ENCODE assay signal across 17 cellular contexts in genomic region chr16:86881118-86881510, GRCh38.
"Had no signal": no experiment of that assay in that cellular context is flagged by ENCODE, and none has a peak within 500 bp of the region (broad histone marks: within the 10 kb centered on the region; RNA-seq: fewer than 3 reads in every experiment).

No MANE protein-coding gene starts in this region.

- H3K4me1 ChIP-seq: foreskin keratinocyte, left lung, lower lobe of right lung had no signal

- H3K36me3 ChIP-seq: esophagus muscularis mucosa, gastrocnemius medialis, heart right ventricle, left lung, lower lobe of right lung had no signal

- H3K9me3 ChIP-seq: esophagus muscularis mucosa, gastrocnemius medialis, heart right ventricle, left lung, lower lobe of right lung, mucosa of descending colon had no signal

- H3K27ac Mint-ChIP-seq: mesothelial cell of epicardium had no signal

- H3K9me3 Mint-ChIP-seq: mesothelial cell of epicardium had no signal

- H3K4me3 ChIP-seq: coronary artery, dorsolateral prefrontal cortex, esophagus muscularis mucosa, gastrocnemius medialis, heart right ventricle, left lung, lower lobe of right lung, mucosa of descending colon had no signal

- H3K27me3 ChIP-seq: foreskin keratinocyte had no signal

- H3K36me3 Mint-ChIP-seq: mesothelial cell of epicardium had no signal

- DNase-seq: dermis blood vessel endothelial cell; dorsolateral prefrontal cortex; effector CD4-positive, alpha-beta T cell; effector memory CD4-positive, alpha-beta T cell; foreskin keratinocyte; gastrocnemius medialis; glutamatergic neuron; heart right ventricle; hippocampal formation; left cardiac atrium; left lung; left ventricle myocardium superior; lower lobe of right lung; mucosa of descending colon had no signal

- ATAC-seq: foreskin keratinocyte, gastrocnemius medialis, heart right ventricle, left cardiac atrium, left lung, left ventricle myocardium superior, lower lobe of right lung, mucosa of descending colon had no signal

- H3K27ac ChIP-seq: coronary artery, dorsolateral prefrontal cortex, esophagus muscularis mucosa, foreskin keratinocyte, gastrocnemius medialis, heart right ventricle, left lung, lower lobe of right lung had no signal

- H3K4me3 Mint-ChIP-seq: mesothelial cell of epicardium had no signal
